In the genomic region with DNA sequence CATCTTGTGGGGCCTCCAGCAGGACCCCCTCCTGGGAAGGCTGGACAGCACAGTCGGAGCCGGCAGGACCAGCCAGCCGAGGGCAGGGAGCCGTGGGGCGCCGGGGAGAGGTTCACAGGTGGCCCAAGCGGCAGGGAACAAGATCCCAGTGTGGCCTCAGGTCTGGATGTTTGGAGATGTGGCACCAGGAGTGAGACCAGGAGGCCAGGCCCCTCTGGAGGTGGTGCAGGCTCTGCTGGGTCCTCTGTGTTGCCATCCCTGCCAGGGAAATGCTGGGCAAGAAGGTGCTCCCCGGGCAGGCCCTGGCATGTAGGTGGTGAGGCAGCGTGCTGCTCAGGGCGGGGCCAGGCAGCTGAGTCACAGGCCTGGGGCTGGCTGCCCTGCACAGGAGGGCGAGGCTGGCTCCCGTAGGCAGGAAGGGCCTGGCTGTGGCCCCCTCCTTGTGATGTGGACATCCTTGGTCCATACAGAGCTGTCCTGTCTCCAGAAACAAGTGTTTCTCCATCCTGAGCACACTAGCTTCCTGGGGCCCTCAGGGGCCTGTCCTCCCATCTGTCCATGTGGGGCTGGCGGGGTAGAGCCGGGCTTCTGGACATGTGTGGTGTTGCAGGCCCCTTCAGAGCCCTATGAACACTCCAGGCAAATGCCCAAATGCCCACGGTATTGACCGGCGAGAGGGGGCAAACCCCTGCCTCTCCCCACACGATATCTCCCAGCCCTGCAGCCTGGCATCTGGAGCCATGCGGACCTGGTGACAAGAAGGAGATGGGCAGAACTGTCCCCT, we compare ENCODE assay signal across 8 cellular contexts. TPM values are rescaled to one million over a fixed set of nuclear protein-coding genes. Genes with fewer than 3 reads are reported as not detected.
DNase-seq lines count a peak whose midpoint lies in the region; ATAC-seq and TF ChIP-seq lines count a peak whose summit lies in the region.

No MANE protein-coding gene starts in this region.

- 85 to 90% methylated on average over 2 to 16 of the region's 19 CpGs for WGBS in body of pancreas, 2 donors

- H3K36me3 ChIP-seq in body of pancreas (replicated peaks in 1 of 2; ENCODE audit: insufficient read depth in 1 of 2, low read depth in 2 of 2), result no peaks in the 10 kb centered on the region
- H3K36me3 ChIP-seq in naive thymus-derived CD4-positive, alpha-beta T cell (ENCODE audit: control insufficient read depth in 2 of 3, insufficient read depth in 3 of 3, low read length in 3 of 3), result no peaks in the 10 kb centered on the region

- no peaks in the 10 kb centered on the region for H3K36me3 Mint-ChIP-seq in naive thymus-derived CD4-positive, alpha-beta T cell
- H3K36me3 Mint-ChIP-seq in activated T-cell treated with anti-CD3 and anti-CD28 coated beads, Interleukin-2, amount 50 U/mL, for 4 hours (ENCODE audit: insufficient read depth), result no peaks in the 10 kb centered on the region

- intact Hi-C loops in body of pancreas (cut with DNase I), result no loop called here
- intact Hi-C loops in naive thymus-derived CD4-positive, alpha-beta T cell (cut with micrococcal nuclease), result no loop called here

- H3K9me3 ChIP-seq in body of pancreas, result no peaks in the 10 kb centered on the region
- no peaks in the 10 kb centered on the region for H3K9me3 ChIP-seq in naive thymus-derived CD4-positive, alpha-beta T cell (ENCODE audit: control insufficient read depth in 2 of 3, low read length in 3 of 3)

- no peaks in the 10 kb centered on the region for H3K4me1 Mint-ChIP-seq in naive thymus-derived CD4-positive, alpha-beta T cell
- H3K4me1 Mint-ChIP-seq in activated T-cell treated with anti-CD3 and anti-CD28 coated beads, Interleukin-2, amount 50 U/mL, for 4 hours (ENCODE audit: low read depth), result no peaks in the 10 kb centered on the region

- H3K4me1 ChIP-seq in body of pancreas, result no peaks in the 10 kb centered on the region
- no peaks in the 10 kb centered on the region for H3K4me1 ChIP-seq in naive thymus-derived CD4-positive, alpha-beta T cell (ENCODE audit: control insufficient read depth in 2 of 2, insufficient read depth in 2 of 2, low read length in 2 of 2)

- TF ChIP-seq CTCF in body of pancreas (IDR thresholded peaks at IDR 0.05), result no peak

- H3K27ac Mint-ChIP-seq in naive thymus-derived CD4-positive, alpha-beta T cell, result no peak overlapping the region

- DNase-seq in EH (ENCODE audit: low read depth) (peak; percentile 69), NCI-H1417 (lab: John Stamatoyannopoulos, UW) (peak; percentile 44 to 78 (median 77)), body of pancreas (peak in 3 of 4 donors; percentile 26 to 86 (median 34)), NCI-H146 treated with DMSO at 0.1 percent for 48 hours (lab: John Stamatoyannopoulos, UW; ENCODE audit: unreplicated experiment) (no peak), T-helper 9 cell (no peak), iPS-NIHi7 (ENCODE audit: extremely low spot score) (no peak)
- no peak for DNase-seq in naive thymus-derived CD4-positive, alpha-beta T cell
- DNase-seq in activated T-cell treated with anti-CD3 and anti-CD28 coated beads, Interleukin-2, amount 50 U/mL, for 4 hours, result no peak

- H3K27me3 ChIP-seq in body of pancreas, result no peaks in the 10 kb centered on the region
- no peaks in the 10 kb centered on the region for H3K27me3 ChIP-seq in naive thymus-derived CD4-positive, alpha-beta T cell (ENCODE audit: control insufficient read depth in 2 of 2, insufficient read depth in 2 of 2, low read length in 2 of 2)

- peak overlapping the region in 1 of 4 donors; percentile 32 for H3K27ac ChIP-seq in body of pancreas
- H3K27ac ChIP-seq in naive thymus-derived CD4-positive, alpha-beta T cell (ENCODE audit: low read depth, low read length), result no peak overlapping the region

- CTCF ChIA-PET in naive thymus-derived CD4-positive, alpha-beta T cell (lab: Charles Lee), result no interaction called here

- peak; percentile 43 for ATAC-seq in body of pancreas
- peak; percentile 39 for ATAC-seq in naive thymus-derived CD4-positive, alpha-beta T cell
- ATAC-seq in activated T-cell treated with anti-CD3 and anti-CD28 coated beads, Interleukin-2, amount 50 U/mL, for 4 hours, result no peak

- TF ChIP-seq POLR2A in body of pancreas (IDR thresholded peaks at IDR 0.05), result no peak

- H3K4me3 ChIP-seq in body of pancreas, result no peak overlapping the region
- H3K4me3 ChIP-seq in naive thymus-derived CD4-positive, alpha-beta T cell (ENCODE audit: low read length), result no peak overlapping the region

- no peaks in the 10 kb centered on the region for H3K27me3 Mint-ChIP-seq in naive thymus-derived CD4-positive, alpha-beta T cell
- no peaks in the 10 kb centered on the region for H3K27me3 Mint-ChIP-seq in activated T-cell treated with anti-CD3 and anti-CD28 coated beads, Interleukin-2, amount 50 U/mL, for 4 hours (ENCODE audit: low read depth)

- H3K4me3 Mint-ChIP-seq in naive thymus-derived CD4-positive, alpha-beta T cell, result no peak overlapping the region
- no peak overlapping the region for H3K4me3 Mint-ChIP-seq in activated T-cell treated with anti-CD3 and anti-CD28 coated beads, Interleukin-2, amount 50 U/mL, for 4 hours

- POLR2A ChIA-PET in naive thymus-derived CD4-positive, alpha-beta T cell (lab: Charles Lee), result no interaction called here

- no peaks in the 10 kb centered on the region for H3K9me3 Mint-ChIP-seq in naive thymus-derived CD4-positive, alpha-beta T cell
- no peaks in the 10 kb centered on the region for H3K9me3 Mint-ChIP-seq in activated T-cell treated with anti-CD3 and anti-CD28 coated beads, Interleukin-2, amount 50 U/mL, for 4 hours

RNA-seq across cellular contexts. Expression of a gene that starts 4.8 kb away (rescaled TPM):
- under 1 TPM in 1 of 2 donors, not detected in 1; 0.78 TPM for total RNA-seq in body of pancreas
- under 1 TPM in 2 of 5 experiments, not detected in 3; 0.54 to 0.82 TPM for total RNA-seq in naive thymus-derived CD4-positive, alpha-beta T cell
- not detected for polyA plus RNA-seq in naive thymus-derived CD4-positive, alpha-beta T cell
- under 1 TPM in 1 of 3 donors, not detected in 2; 0.11 TPM for total RNA-seq in activated T-cell treated with anti-CD3 and anti-CD28 coated beads, Interleukin-2, amount 50 U/mL, for 4 hours

RNA-seq across cellular contexts. Expression of a gene that starts 26.1 kb away (rescaled TPM):
- total RNA-seq in body of pancreas, result 1 to 10 TPM; 6.3 to 7.0 TPM
- not detected for total RNA-seq in naive thymus-derived CD4-positive, alpha-beta T cell
- not detected for polyA plus RNA-seq in naive thymus-derived CD4-positive, alpha-beta T cell
- total RNA-seq in activated T-cell treated with anti-CD3 and anti-CD28 coated beads, Interleukin-2, amount 50 U/mL, for 4 hours, result not detected

Comparison
In these comparisons a context has a peak if more than half of its experiments do, and no peak if none do; other contexts are left out.
1. DNase-seq: peak in EH (single experiment), NCI-H1417 (3 of 3) and body of pancreas (3 of 4); none in naive thymus-derived CD4-positive, alpha-beta T cell (0 of 9), NCI-H146 treated with DMSO at 0.1 percent for 48 hours (single experiment), T-helper 9 cell (single experiment), iPS-NIHi7 (single experiment) and activated T-cell treated with anti-CD3 and anti-CD28 coated beads, Interleukin-2, amount 50 U/mL, for 4 hours (single experiment).
2. ATAC-seq: peak in body of pancreas (single experiment) and naive thymus-derived CD4-positive, alpha-beta T cell (single experiment); none in activated T-cell treated with anti-CD3 and anti-CD28 coated beads, Interleukin-2, amount 50 U/mL, for 4 hours (0 of 2).
3. RNA of a gene that starts 26.1 kb away (total RNA-seq): 6.3 to 7.0 TPM in body of pancreas; not detected in naive thymus-derived CD4-positive, alpha-beta T cell and not detected in activated T-cell treated with anti-CD3 and anti-CD28 coated beads, Interleukin-2, amount 50 U/mL, for 4 hours; every median in the first group is over 4 times any median in the second.